Comparison of ENCODE assay signal across 20 cellular contexts in genomic region chr3:70833510-70833835, GRCh38.
DNase-seq lines count a peak whose midpoint lies in the region; ATAC-seq and TF ChIP-seq lines count a peak whose summit lies in the region.
"Had no signal": no experiment of that assay in that cellular context is flagged by ENCODE, and none has a peak within 500 bp of the region (broad histone marks: within the 10 kb centered on the region; RNA-seq: fewer than 3 reads in every experiment).

No MANE protein-coding gene starts in this region.

- H3K9me3 Mint-ChIP-seq in activated naive CD8-positive, alpha-beta T cell treated with anti-CD3 and anti-CD28 coated beads for 36 hours, result no peaks in the 10 kb centered on the region
- H3K9me3 Mint-ChIP-seq in CD8-positive, alpha-beta T cell, result no peaks in the 10 kb centered on the region
- H3K9me3 Mint-ChIP-seq: activated naive CD4-positive, alpha-beta T cell treated with anti-CD3 and anti-CD28 coated beads, Interleukin-2, amount 50 U/mL, for 72 hours; stimulated activated memory B cell treated with anti-CD40 and anti-IgM and Interleukin-4, amounts not matched to agents 10 μg/mL and 1 μg/mL and 100 μg/mL, for 72 hours had no signal

- no peaks in the 10 kb centered on the region for H3K9me2 ChIP-seq in MM.1S (replicated peaks; ENCODE audit: insufficient read depth, low read length)

- H3K9me3 ChIP-seq in MM.1S (replicated peaks; ENCODE audit: insufficient read depth, low read length) (no peaks in the 10 kb centered on the region), iPS-20b (ENCODE audit: insufficient read depth, low read depth, low read length) (no peaks in the 10 kb centered on the region), subcutaneous abdominal adipose tissue (ENCODE audit: control insufficient read depth in 5 of 5, low read length in 5 of 5) (no peaks in the 10 kb centered on the region)
- H3K9me3 ChIP-seq in CD8-positive, alpha-beta T cell (ENCODE audit: low read length), result no peaks in the 10 kb centered on the region
- H3K9me3 ChIP-seq: body of pancreas, right lobe of liver, thyroid gland had no signal

- H3K36me3 ChIP-seq in MM.1S (replicated peaks; ENCODE audit: insufficient read depth, low read length) (no peaks in the 10 kb centered on the region), iPS-20b (ENCODE audit: insufficient read depth, low read depth, low read length) (no peaks in the 10 kb centered on the region), subcutaneous abdominal adipose tissue (ENCODE audit: control insufficient read depth in 5 of 5, insufficient read depth in 5 of 5, low read length in 5 of 5) (no peaks in the 10 kb centered on the region)
- no peaks in the 10 kb centered on the region for H3K36me3 ChIP-seq in CD8-positive, alpha-beta T cell (ENCODE audit: insufficient read depth, low read length)
- H3K36me3 ChIP-seq: right lobe of liver, thyroid gland had no signal

- H3K4me2 ChIP-seq in MM.1S (ENCODE audit: low read depth, low read length), result no peak overlapping the region

- H3K36me3 Mint-ChIP-seq in activated naive CD8-positive, alpha-beta T cell treated with anti-CD3 and anti-CD28 coated beads for 36 hours, result no peaks in the 10 kb centered on the region
- H3K36me3 Mint-ChIP-seq in CD8-positive, alpha-beta T cell, result no peaks in the 10 kb centered on the region
- H3K36me3 Mint-ChIP-seq: activated naive CD4-positive, alpha-beta T cell treated with anti-CD3 and anti-CD28 coated beads, Interleukin-2, amount 50 U/mL, for 72 hours; stimulated activated memory B cell treated with anti-CD40 and anti-IgM and Interleukin-4, amounts not matched to agents 10 μg/mL and 1 μg/mL and 100 μg/mL, for 72 hours had no signal

- ATAC-seq in CD8-positive, alpha-beta T cell, result no peak
- ATAC-seq: activated CD4-positive, alpha-beta T cell treated with anti-CD3 and anti-CD28 coated beads for 36 hours; activated naive CD4-positive, alpha-beta T cell treated with anti-CD3 and anti-CD28 coated beads, Interleukin-2, amount 50 U/mL, for 72 hours; body of pancreas; stimulated activated memory B cell treated with anti-CD40 and anti-IgM and Interleukin-4, amounts not matched to agents 10 μg/mL and 1 μg/mL and 100 μg/mL, for 72 hours had no signal

- H3F3A ChIP-seq in MM.1S (ENCODE audit: insufficient read depth, low read length), result no peaks in the 10 kb centered on the region

- intact Hi-C loops in CD8-positive, alpha-beta T cell (cut with DNase I, micrococcal nuclease), result no loop called here

- H3K27me3 Mint-ChIP-seq in activated naive CD8-positive, alpha-beta T cell treated with anti-CD3 and anti-CD28 coated beads for 36 hours, result peaks cover 9% of the 10 kb centered on the region
- peaks cover 12% of the 10 kb centered on the region for H3K27me3 Mint-ChIP-seq in CD8-positive, alpha-beta T cell (ENCODE audit: low read depth)

- H2AFZ ChIP-seq in MM.1S (ENCODE audit: low read length), result no peak overlapping the region

- H3K27me3 ChIP-seq in MM.1S (replicated peaks; ENCODE audit: insufficient read depth, low read length) (no peaks in the 10 kb centered on the region), iPS-20b (ENCODE audit: insufficient read depth, low read length) (no peaks in the 10 kb centered on the region), subcutaneous abdominal adipose tissue (ENCODE audit: control insufficient read depth in 5 of 5, insufficient read depth in 4 of 5, low read length in 5 of 5) (no peaks in the 10 kb centered on the region)
- H3K27me3 ChIP-seq in CD8-positive, alpha-beta T cell (ENCODE audit: insufficient read depth, low read length), result no peaks in the 10 kb centered on the region
- H3K27me3 ChIP-seq: body of pancreas, right lobe of liver, thyroid gland had no signal

- no peak overlapping the region for H3K4me3 Mint-ChIP-seq in activated naive CD8-positive, alpha-beta T cell treated with anti-CD3 and anti-CD28 coated beads for 36 hours
- H3K4me3 Mint-ChIP-seq in CD8-positive, alpha-beta T cell, result no peak overlapping the region
- H3K4me3 Mint-ChIP-seq: activated CD4-positive, alpha-beta T cell treated with anti-CD3 and anti-CD28 coated beads for 36 hours; stimulated activated memory B cell treated with anti-CD40 and anti-IgM and Interleukin-4, amounts not matched to agents 10 μg/mL and 1 μg/mL and 100 μg/mL, for 72 hours had no signal

- H3K27ac Mint-ChIP-seq in activated naive CD8-positive, alpha-beta T cell treated with anti-CD3 and anti-CD28 coated beads for 36 hours, result no peak overlapping the region
- no peak overlapping the region for H3K27ac Mint-ChIP-seq in CD8-positive, alpha-beta T cell
- H3K27ac Mint-ChIP-seq: activated CD4-positive, alpha-beta T cell treated with anti-CD3 and anti-CD28 coated beads for 36 hours; activated naive CD4-positive, alpha-beta T cell treated with anti-CD3 and anti-CD28 coated beads, Interleukin-2, amount 50 U/mL, for 72 hours; stimulated activated memory B cell treated with anti-CD40 and anti-IgM and Interleukin-4, amounts not matched to agents 10 μg/mL and 1 μg/mL and 100 μg/mL, for 72 hours had no signal

- H3K27ac ChIP-seq in MM.1S (ENCODE audit: low read length), result no peak overlapping the region
- H3K27ac ChIP-seq in iPS-20b (ENCODE audit: low read length), result no peak overlapping the region
- H3K27ac ChIP-seq in subcutaneous abdominal adipose tissue (ENCODE audit: low read depth, low read length), result peak overlapping the region; percentile 90
- H3K27ac ChIP-seq in CD8-positive, alpha-beta T cell (ENCODE audit: low read depth, low read length), result no peak overlapping the region
- H3K27ac ChIP-seq: right lobe of liver had no signal

- POLR2A ChIA-PET in CD8-positive, alpha-beta T cell (lab: Charles Lee), result no interaction called here

- H3K4me3 ChIP-seq in MM.1S (ENCODE audit: low read length), result no peak overlapping the region
- H3K4me3 ChIP-seq in iPS-20b (ENCODE audit: low read length), result peak overlapping the region; percentile 22; the same call in 1 of the 2 replicates
- no peak overlapping the region for H3K4me3 ChIP-seq in subcutaneous abdominal adipose tissue (ENCODE audit: low read depth in 1 of 5, low read length in 5 of 5)
- H3K4me3 ChIP-seq in CD8-positive, alpha-beta T cell (ENCODE audit: low read depth, low read length), result no peak overlapping the region
- H3K4me3 ChIP-seq: body of pancreas, right lobe of liver, thyroid gland had no signal

- no peak for TF ChIP-seq CTCF in MM.1S (IDR thresholded peaks at IDR 0.05; ENCODE audit: low read length)
- TF ChIP-seq CTCF in CD8-positive, alpha-beta T cell (IDR thresholded peaks at IDR 0.05), result no peak

- H3K79me2 ChIP-seq in MM.1S (ENCODE audit: low read length), result no peaks in the 10 kb centered on the region

- no peak overlapping the region for H3K9ac ChIP-seq in MM.1S (ENCODE audit: low read length)
- no peak overlapping the region for H3K9ac ChIP-seq in iPS-20b (ENCODE audit: low read depth, low read length)
- H3K9ac ChIP-seq in subcutaneous abdominal adipose tissue (ENCODE audit: low read length in 5 of 5), result no peak overlapping the region

- H4K20me1 ChIP-seq in MM.1S (ENCODE audit: insufficient read depth, low read length), result no peaks in the 10 kb centered on the region

- CTCF ChIA-PET in CD8-positive, alpha-beta T cell (lab: Charles Lee), result no interaction called here

- H3K4me1 Mint-ChIP-seq in activated naive CD8-positive, alpha-beta T cell treated with anti-CD3 and anti-CD28 coated beads for 36 hours, result no peaks in the 10 kb centered on the region
- no peaks in the 10 kb centered on the region for H3K4me1 Mint-ChIP-seq in CD8-positive, alpha-beta T cell (ENCODE audit: low read depth)
- H3K4me1 Mint-ChIP-seq: activated CD4-positive, alpha-beta T cell treated with anti-CD3 and anti-CD28 coated beads for 36 hours; stimulated activated memory B cell treated with anti-CD40 and anti-IgM and Interleukin-4, amounts not matched to agents 10 μg/mL and 1 μg/mL and 100 μg/mL, for 72 hours had no signal

- DNase-seq in MM.1S (peak; percentile 15), SKM-1 treated with dmso at 0.1 percent for 144 hours (lab: John Stamatoyannopoulos, UW; ENCODE audit: unreplicated experiment) (peak; percentile 68), activated gamma-delta T cell treated with Interleukin-2 at 50 U/mL for 16 hours (no peak)
- no peak for DNase-seq in activated naive CD8-positive, alpha-beta T cell treated with anti-CD3 and anti-CD28 coated beads for 36 hours
- no peak for DNase-seq in CD8-positive, alpha-beta T cell
- DNase-seq: activated CD4-positive, alpha-beta T cell treated with anti-CD3 and anti-CD28 coated beads for 36 hours; body of pancreas; DMS79 treated with DMSO at 0.1 percent for 48 hours; NCI-H1092; NCI-H2029 treated with DMSO at 0.1 percent for 48 hours; NCI-H446 treated with DMSO at 0.1 percent for 48 hours; NK-92 treated with Interleukin-12 subunit alpha and Interleukin-12 subunit beta, amount 100 ng/mL, for 24 hours; right lobe of liver; RPMI8226; SW 1271; thyroid gland had no signal

- H3K4me1 ChIP-seq in MM.1S (ENCODE audit: low read length) (no peaks in the 10 kb centered on the region), iPS-20b (ENCODE audit: insufficient read depth, low read length) (peaks cover 11% of the 10 kb centered on the region; the same call in 1 of the 2 replicates), subcutaneous abdominal adipose tissue (ENCODE audit: control insufficient read depth in 5 of 5, insufficient read depth in 5 of 5, low read length in 5 of 5) (peaks cover 0 to 15% (median 13%) of the 10 kb centered on the region in 5 donors)
- H3K4me1 ChIP-seq in CD8-positive, alpha-beta T cell (ENCODE audit: insufficient read depth, low read length), result no peaks in the 10 kb centered on the region
- H3K4me1 ChIP-seq: body of pancreas, right lobe of liver, thyroid gland had no signal

Comparison
In these comparisons a context has a peak if more than half of its experiments do, and no peak if none do; other contexts are left out.
1. DNase-seq: peak in MM.1S (single experiment) and SKM-1 treated with dmso at 0.1 percent for 144 hours (single experiment); none in activated naive CD8-positive, alpha-beta T cell treated with anti-CD3 and anti-CD28 coated beads for 36 hours (single experiment), CD8-positive, alpha-beta T cell (0 of 7) and activated gamma-delta T cell treated with Interleukin-2 at 50 U/mL for 16 hours (single experiment).